Comparison of ENCODE assay signal across 1 cellular context in genomic region chr11:59171508-59172322, GRCh38.
TF ChIP-seq lines count a peak whose summit lies in the region.

TSS of gene DTX4 (plus strand) at chr11:59172132. CDS start at chr11:59172596, 464 bp downstream.

TF ChIP-seq in GM23338, 12 proteins besides CTCF, POLR2A, EP300 and RAD21:
- TF ChIP-seq, protein P1, sequence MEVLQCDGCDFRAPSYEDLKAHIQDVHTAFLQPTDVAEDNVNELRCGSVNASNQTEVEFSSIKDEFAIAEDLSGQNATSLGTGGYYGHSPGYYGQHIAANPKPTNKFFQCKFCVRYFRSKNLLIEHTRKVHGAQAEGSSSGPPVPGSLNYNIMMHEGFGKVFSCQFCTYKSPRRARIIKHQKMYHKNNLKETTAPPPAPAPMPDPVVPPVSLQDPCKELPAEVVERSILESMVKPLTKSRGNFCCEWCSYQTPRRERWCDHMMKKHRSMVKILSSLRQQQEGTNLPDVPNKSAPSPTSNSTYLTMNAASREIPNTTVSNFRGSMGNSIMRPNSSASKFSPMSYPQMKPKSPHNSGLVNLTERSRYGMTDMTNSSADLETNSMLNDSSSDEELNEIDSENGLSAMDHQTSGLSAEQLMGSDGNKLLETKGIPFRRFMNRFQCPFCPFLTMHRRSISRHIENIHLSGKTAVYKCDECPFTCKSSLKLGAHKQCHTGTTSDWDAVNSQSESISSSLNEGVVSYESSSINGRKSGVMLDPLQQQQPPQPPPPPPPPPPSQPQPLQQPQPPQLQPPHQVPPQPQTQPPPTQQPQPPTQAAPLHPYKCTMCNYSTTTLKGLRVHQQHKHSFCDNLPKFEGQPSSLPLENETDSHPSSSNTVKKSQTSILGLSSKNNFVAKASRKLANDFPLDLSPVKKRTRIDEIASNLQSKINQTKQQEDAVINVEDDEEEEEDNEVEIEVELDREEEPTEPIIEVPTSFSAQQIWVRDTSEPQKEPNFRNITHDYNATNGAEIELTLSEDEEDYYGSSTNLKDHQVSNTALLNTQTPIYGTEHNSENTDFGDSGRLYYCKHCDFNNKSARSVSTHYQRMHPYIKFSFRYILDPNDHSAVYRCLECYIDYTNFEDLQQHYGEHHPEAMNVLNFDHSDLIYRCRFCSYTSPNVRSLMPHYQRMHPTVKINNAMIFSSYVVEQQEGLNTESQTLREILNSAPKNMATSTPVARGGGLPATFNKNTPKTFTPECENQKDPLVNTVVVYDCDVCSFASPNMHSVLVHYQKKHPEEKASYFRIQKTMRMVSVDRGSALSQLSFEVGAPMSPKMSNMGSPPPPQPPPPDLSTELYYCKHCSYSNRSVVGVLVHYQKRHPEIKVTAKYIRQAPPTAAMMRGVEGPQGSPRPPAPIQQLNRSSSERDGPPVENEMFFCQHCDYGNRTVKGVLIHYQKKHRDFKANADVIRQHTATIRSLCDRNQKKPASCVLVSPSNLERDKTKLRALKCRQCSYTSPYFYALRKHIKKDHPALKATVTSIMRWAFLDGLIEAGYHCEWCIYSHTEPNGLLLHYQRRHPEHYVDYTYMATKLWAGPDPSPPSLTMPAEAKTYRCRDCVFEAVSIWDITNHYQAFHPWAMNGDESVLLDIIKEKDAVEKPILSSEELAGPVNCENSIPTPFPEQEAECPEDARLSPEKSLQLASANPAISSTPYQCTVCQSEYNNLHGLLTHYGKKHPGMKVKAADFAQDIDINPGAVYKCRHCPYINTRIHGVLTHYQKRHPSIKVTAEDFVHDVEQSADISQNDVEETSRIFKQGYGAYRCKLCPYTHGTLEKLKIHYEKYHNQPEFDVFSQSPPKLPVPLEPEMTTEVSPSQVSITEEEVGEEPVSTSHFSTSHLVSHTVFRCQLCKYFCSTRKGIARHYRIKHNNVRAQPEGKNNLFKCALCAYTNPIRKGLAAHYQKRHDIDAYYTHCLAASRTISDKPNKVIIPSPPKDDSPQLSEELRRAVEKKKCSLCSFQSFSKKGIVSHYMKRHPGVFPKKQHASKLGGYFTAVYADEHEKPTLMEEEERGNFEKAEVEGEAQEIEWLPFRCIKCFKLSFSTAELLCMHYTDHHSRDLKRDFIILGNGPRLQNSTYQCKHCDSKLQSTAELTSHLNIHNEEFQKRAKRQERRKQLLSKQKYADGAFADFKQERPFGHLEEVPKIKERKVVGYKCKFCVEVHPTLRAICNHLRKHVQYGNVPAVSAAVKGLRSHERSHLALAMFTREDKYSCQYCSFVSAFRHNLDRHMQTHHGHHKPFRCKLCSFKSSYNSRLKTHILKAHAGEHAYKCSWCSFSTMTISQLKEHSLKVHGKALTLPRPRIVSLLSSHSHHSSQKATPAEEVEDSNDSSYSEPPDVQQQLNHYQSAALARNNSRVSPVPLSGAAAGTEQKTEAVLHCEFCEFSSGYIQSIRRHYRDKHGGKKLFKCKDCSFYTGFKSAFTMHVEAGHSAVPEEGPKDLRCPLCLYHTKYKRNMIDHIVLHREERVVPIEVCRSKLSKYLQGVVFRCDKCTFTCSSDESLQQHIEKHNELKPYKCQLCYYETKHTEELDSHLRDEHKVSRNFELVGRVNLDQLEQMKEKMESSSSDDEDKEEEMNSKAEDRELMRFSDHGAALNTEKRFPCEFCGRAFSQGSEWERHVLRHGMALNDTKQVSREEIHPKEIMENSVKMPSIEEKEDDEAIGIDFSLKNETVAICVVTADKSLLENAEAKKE (CRISPR knock-in tag; IDR thresholded peaks at IDR 0.05): no peak
- TF ChIP-seq ETS1 (IDR thresholded peaks at IDR 0.05) (no peak), STAT1 (IDR thresholded peaks at IDR 0.05; ENCODE audit: unreplicated experiment) (no peak), CREB1 (CRISPR knock-in tag; IDR thresholded peaks at IDR 0.05; ENCODE audit: low read depth) (no peak), NANOG (IDR thresholded peaks at IDR 0.05; ENCODE audit: borderline replicate concordance) (no peak), JUNB (IDR thresholded peaks at IDR 0.05; ENCODE audit: unreplicated experiment) (no peak), ZNF331 (CRISPR knock-in tag; IDR thresholded peaks at IDR 0.05; ENCODE audit: low read depth) (no peak), EZH2phosphoT487 (IDR thresholded peaks at IDR 0.05; ENCODE audit: unreplicated experiment) (no peak), EZH2 (IDR thresholded peaks at IDR 0.05; ENCODE audit: low read depth, unreplicated experiment) (no peak), POLR2AphosphoS5 (IDR thresholded peaks at IDR 0.05; ENCODE audit: low read depth) (no peak; the same call in 1 of the 2 replicates), ZNF114 (CRISPR knock-in tag; IDR thresholded peaks at IDR 0.05) (no peak)
- TF ChIP-seq, protein P2, sequence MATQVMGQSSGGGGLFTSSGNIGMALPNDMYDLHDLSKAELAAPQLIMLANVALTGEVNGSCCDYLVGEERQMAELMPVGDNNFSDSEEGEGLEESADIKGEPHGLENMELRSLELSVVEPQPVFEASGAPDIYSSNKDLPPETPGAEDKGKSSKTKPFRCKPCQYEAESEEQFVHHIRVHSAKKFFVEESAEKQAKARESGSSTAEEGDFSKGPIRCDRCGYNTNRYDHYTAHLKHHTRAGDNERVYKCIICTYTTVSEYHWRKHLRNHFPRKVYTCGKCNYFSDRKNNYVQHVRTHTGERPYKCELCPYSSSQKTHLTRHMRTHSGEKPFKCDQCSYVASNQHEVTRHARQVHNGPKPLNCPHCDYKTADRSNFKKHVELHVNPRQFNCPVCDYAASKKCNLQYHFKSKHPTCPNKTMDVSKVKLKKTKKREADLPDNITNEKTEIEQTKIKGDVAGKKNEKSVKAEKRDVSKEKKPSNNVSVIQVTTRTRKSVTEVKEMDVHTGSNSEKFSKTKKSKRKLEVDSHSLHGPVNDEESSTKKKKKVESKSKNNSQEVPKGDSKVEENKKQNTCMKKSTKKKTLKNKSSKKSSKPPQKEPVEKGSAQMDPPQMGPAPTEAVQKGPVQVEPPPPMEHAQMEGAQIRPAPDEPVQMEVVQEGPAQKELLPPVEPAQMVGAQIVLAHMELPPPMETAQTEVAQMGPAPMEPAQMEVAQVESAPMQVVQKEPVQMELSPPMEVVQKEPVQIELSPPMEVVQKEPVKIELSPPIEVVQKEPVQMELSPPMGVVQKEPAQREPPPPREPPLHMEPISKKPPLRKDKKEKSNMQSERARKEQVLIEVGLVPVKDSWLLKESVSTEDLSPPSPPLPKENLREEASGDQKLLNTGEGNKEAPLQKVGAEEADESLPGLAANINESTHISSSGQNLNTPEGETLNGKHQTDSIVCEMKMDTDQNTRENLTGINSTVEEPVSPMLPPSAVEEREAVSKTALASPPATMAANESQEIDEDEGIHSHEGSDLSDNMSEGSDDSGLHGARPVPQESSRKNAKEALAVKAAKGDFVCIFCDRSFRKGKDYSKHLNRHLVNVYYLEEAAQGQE (IDR thresholded peaks at IDR 0.05; ENCODE audit: unreplicated experiment): no peak
